Comparison of ENCODE assay signal across 1 cellular context in the genomic region with DNA sequence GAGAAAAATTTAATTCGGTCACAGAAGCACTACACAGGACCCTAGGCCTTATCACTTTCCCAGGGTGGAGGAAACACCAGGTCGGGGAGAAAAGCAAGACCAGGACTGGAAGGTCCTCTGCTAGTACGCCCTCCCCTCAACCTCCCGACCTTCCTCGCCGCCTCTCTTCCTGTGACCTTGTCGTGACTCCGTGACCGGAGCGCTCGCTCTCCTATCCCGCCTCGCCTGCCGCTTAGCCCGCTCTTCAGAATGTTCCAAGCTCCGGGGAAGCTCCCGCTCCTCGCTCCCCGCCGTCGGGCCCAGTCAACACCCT.
A peak's percentile ranks its signal among the peaks of the same experiment; 100 is the strongest.
TF ChIP-seq lines count a peak whose summit lies in the region.

No MANE protein-coding gene starts in this region.

TF ChIP-seq in K562, 482 proteins besides CTCF, POLR2A, EP300 and RAD21 (continued from another document and continues in another):
- TF ChIP-seq, protein P1, sequence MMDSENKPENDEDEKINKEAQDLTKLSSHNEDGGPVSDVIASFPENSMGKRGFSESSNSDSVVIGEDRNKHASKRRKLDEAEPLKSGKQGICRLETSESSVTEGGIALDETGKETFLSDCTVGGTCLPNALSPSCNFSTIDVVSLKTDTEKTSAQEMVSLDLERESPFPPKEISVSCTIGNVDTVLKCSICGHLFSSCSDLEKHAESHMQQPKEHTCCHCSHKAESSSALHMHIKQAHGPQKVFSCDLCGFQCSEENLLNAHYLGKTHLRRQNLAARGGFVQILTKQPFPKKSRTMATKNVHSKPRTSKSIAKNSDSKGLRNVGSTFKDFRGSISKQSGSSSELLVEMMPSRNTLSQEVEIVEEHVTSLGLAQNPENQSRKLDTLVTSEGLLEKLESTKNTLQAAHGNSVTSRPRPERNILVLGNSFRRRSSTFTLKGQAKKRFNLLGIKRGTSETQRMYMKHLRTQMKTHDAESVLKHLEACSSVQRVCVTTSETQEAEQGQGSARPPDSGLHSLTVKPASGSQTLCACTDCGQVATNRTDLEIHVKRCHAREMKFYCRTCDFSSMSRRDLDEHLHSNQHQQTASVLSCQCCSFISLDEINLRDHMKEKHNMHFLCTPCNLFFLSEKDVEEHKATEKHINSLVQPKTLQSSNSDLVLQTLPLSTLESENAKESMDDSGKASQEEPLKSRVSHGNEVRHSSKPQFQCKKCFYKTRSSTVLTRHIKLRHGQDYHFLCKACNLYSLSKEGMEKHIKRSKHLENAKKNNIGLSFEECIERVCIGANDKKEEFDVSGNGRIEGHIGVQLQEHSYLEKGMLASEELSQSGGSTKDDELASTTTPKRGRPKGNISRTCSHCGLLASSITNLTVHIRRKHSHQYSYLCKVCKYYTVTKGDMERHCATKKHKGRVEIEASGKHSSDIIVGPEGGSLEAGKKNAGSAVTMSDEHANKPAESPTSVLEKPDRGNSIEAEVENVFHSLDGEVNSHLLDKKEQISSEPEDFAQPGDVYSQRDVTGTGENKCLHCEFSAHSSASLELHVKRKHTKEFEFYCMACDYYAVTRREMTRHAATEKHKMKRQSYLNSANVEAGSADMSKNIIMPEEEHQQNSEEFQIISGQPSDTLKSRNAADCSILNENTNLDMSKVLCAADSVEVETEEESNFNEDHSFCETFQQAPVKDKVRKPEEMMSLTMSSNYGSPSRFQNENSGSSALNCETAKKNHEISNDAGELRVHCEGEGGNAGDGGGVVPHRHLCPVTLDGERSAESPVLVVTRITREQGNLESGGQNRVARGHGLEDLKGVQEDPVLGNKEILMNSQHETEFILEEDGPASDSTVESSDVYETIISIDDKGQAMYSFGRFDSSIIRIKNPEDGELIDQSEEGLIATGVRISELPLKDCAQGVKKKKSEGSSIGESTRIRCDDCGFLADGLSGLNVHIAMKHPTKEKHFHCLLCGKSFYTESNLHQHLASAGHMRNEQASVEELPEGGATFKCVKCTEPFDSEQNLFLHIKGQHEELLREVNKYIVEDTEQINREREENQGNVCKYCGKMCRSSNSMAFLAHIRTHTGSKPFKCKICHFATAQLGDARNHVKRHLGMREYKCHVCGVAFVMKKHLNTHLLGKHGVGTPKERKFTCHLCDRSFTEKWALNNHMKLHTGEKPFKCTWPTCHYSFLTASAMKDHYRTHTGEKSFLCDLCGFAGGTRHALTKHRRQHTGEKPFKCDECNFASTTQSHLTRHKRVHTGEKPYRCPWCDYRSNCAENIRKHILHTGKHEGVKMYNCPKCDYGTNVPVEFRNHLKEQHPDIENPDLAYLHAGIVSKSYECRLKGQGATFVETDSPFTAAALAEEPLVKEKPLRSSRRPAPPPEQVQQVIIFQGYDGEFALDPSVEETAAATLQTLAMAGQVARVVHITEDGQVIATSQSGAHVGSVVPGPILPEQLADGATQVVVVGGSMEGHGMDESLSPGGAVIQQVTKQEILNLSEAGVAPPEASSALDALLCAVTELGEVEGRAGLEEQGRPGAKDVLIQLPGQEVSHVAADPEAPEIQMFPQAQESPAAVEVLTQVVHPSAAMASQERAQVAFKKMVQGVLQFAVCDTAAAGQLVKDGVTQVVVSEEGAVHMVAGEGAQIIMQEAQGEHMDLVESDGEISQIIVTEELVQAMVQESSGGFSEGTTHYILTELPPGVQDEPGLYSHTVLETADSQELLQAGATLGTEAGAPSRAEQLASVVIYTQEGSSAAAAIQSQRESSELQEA (IDR thresholded peaks at IDR 0.05; ENCODE audit: low read depth) = no peak; the same call in 1 of the 2 replicates
- TF ChIP-seq, protein P2, sequence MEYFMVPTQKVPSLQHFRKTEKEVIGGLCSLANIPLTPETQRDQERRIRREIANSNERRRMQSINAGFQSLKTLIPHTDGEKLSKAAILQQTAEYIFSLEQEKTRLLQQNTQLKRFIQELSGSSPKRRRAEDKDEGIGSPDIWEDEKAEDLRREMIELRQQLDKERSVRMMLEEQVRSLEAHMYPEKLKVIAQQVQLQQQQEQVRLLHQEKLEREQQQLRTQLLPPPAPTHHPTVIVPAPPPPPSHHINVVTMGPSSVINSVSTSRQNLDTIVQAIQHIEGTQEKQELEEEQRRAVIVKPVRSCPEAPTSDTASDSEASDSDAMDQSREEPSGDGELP (CRISPR knock-in tag; IDR thresholded peaks at IDR 0.05; ENCODE audit: borderline replicate concordance) = no peak
- TF ChIP-seq E2F3 (CRISPR knock-in tag; IDR thresholded peaks at IDR 0.05) (no peak), ZFX (CRISPR knock-in tag; IDR thresholded peaks at IDR 0.05) (no peak), ZNF282 (CRISPR knock-in tag; IDR thresholded peaks at IDR 0.05) (no peak), ZNF23 (CRISPR knock-in tag; IDR thresholded peaks at IDR 0.05) (no peak), NR2F6 (CRISPR knock-in tag; IDR thresholded peaks at IDR 0.05) (peak; percentile 75; the same call in 1 of the 2 replicates), MEF2A (IDR thresholded peaks at IDR 0.05; ENCODE audit: control insufficient read depth, low read depth, low read length) (no peak), ZNF121 (CRISPR knock-in tag; conservative IDR thresholded peaks at IDR 0.05) (no peak), ZNF589 (CRISPR knock-in tag; IDR thresholded peaks at IDR 0.05; ENCODE audit: low read depth) (peak; percentile 14; the same call in 1 of the 2 replicates), SAFB (IDR thresholded peaks at IDR 0.05; ENCODE audit: borderline replicate concordance, low read depth, low read length) (no peak), SMARCB1 (IDR thresholded peaks at IDR 0.05; ENCODE audit: insufficient read length, low read depth) (no peak), RBM39 (optimal IDR thresholded peaks at IDR 0.05; ENCODE audit: low read depth, low read length) (no peak), ZBTB7A (IDR thresholded peaks at IDR 0.05; ENCODE audit: borderline replicate concordance, control insufficient read depth, low read depth, low read length) (peak; percentile 24; the same call in 1 of the 2 replicates), MBD2 (IDR thresholded peaks at IDR 0.05; ENCODE audit: borderline replicate concordance, low read depth) (no peak), ZNF696 (CRISPR knock-in tag; conservative IDR thresholded peaks at IDR 0.05) (no peak), NR4A1 (CRISPR knock-in tag; IDR thresholded peaks at IDR 0.05) (no peak), NR4A1 (tag; IDR thresholded peaks at IDR 0.05) (no peak), DDX20 (tag; IDR thresholded peaks at IDR 0.05; ENCODE audit: low read depth) (no peak), ARID1B (IDR thresholded peaks at IDR 0.05) (no peak), GATAD2B (IDR thresholded peaks at IDR 0.05; ENCODE audit: borderline replicate concordance) (no peak), TOE1 (IDR thresholded peaks at IDR 0.05; ENCODE audit: borderline replicate concordance) (peak; percentile 79; the same call in 1 of the 2 replicates), TOE1 (CRISPR knock-in tag; IDR thresholded peaks at IDR 0.05; ENCODE audit: borderline replicate concordance, low read depth) (no peak), SETDB1 (IDR thresholded peaks at IDR 0.05; ENCODE audit: low read length) (no peak), SP2 (IDR thresholded peaks at IDR 0.05; ENCODE audit: extremely low read depth, low read depth, low read length, poor library complexity, severe bottlenecking) (no peak), NR3C1 (CRISPR knock-in tag; IDR thresholded peaks at IDR 0.05) (no peak), GABPA (tag; conservative IDR thresholded peaks at IDR 0.05; ENCODE audit: low read depth) (peak; percentile 56), DPF2 (IDR thresholded peaks at IDR 0.05) (peak; percentile 51; the same call in 1 of the 2 replicates), FOXP1 (CRISPR knock-in tag; IDR thresholded peaks at IDR 0.05) (0 out of 2 replicates have a peak, but pooled peaks have one; percentile 20), SUPT5H (IDR thresholded peaks at IDR 0.05) (no peak), KHSRP (IDR thresholded peaks at IDR 0.05) (no peak), ZNF436 (CRISPR knock-in tag; IDR thresholded peaks at IDR 0.05) (no peak), NR2C1 (IDR thresholded peaks at IDR 0.05) (peak; percentile 63; the same call in 1 of the 2 replicates), NR2C1 (tag; IDR thresholded peaks at IDR 0.05) (peak; percentile 62)
- TF ChIP-seq, protein P3, sequence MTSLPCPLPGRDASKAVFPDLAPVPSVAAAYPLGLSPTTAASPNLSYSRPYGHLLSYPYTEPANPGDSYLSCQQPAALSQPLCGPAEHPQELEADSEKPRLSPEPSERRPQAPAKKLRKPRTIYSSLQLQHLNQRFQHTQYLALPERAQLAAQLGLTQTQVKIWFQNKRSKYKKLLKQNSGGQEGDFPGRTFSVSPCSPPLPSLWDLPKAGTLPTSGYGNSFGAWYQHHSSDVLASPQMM (CRISPR knock-in tag; IDR thresholded peaks at IDR 0.05) = no peak
- TF ChIP-seq, protein P4, sequence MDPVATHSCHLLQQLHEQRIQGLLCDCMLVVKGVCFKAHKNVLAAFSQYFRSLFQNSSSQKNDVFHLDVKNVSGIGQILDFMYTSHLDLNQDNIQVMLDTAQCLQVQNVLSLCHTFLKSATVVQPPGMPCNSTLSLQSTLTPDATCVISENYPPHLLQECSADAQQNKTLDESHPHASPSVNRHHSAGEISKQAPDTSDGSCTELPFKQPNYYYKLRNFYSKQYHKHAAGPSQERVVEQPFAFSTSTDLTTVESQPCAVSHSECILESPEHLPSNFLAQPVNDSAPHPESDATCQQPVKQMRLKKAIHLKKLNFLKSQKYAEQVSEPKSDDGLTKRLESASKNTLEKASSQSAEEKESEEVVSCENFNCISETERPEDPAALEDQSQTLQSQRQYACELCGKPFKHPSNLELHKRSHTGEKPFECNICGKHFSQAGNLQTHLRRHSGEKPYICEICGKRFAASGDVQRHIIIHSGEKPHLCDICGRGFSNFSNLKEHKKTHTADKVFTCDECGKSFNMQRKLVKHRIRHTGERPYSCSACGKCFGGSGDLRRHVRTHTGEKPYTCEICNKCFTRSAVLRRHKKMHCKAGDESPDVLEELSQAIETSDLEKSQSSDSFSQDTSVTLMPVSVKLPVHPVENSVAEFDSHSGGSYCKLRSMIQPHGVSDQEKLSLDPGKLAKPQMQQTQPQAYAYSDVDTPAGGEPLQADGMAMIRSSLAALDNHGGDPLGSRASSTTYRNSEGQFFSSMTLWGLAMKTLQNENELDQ (CRISPR knock-in tag; IDR thresholded peaks at IDR 0.05; ENCODE audit: borderline replicate concordance) = no peak
- TF ChIP-seq, protein P5, sequence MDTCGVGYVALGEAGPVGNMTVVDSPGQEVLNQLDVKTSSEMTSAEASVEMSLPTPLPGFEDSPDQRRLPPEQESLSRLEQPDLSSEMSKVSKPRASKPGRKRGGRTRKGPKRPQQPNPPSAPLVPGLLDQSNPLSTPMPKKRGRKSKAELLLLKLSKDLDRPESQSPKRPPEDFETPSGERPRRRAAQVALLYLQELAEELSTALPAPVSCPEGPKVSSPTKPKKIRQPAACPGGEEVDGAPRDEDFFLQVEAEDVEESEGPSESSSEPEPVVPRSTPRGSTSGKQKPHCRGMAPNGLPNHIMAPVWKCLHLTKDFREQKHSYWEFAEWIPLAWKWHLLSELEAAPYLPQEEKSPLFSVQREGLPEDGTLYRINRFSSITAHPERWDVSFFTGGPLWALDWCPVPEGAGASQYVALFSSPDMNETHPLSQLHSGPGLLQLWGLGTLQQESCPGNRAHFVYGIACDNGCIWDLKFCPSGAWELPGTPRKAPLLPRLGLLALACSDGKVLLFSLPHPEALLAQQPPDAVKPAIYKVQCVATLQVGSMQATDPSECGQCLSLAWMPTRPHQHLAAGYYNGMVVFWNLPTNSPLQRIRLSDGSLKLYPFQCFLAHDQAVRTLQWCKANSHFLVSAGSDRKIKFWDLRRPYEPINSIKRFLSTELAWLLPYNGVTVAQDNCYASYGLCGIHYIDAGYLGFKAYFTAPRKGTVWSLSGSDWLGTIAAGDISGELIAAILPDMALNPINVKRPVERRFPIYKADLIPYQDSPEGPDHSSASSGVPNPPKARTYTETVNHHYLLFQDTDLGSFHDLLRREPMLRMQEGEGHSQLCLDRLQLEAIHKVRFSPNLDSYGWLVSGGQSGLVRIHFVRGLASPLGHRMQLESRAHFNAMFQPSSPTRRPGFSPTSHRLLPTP (IDR thresholded peaks at IDR 0.05; ENCODE audit: borderline replicate concordance, extremely low read depth, insufficient read length) = no peak
- TF ChIP-seq, protein P6, sequence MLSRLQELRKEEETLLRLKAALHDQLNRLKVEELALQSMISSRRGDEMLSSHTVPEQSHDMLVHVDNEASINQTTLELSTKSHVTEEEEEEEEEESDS (CRISPR knock-in tag; IDR thresholded peaks at IDR 0.05) = no peak
- TF ChIP-seq, protein P7, sequence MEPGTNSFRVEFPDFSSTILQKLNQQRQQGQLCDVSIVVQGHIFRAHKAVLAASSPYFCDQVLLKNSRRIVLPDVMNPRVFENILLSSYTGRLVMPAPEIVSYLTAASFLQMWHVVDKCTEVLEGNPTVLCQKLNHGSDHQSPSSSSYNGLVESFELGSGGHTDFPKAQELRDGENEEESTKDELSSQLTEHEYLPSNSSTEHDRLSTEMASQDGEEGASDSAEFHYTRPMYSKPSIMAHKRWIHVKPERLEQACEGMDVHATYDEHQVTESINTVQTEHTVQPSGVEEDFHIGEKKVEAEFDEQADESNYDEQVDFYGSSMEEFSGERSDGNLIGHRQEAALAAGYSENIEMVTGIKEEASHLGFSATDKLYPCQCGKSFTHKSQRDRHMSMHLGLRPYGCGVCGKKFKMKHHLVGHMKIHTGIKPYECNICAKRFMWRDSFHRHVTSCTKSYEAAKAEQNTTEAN (CRISPR knock-in tag; IDR thresholded peaks at IDR 0.05) = 0 out of 2 replicates have a peak, but pooled peaks have one; percentile 1
- TF ChIP-seq, protein P8, sequence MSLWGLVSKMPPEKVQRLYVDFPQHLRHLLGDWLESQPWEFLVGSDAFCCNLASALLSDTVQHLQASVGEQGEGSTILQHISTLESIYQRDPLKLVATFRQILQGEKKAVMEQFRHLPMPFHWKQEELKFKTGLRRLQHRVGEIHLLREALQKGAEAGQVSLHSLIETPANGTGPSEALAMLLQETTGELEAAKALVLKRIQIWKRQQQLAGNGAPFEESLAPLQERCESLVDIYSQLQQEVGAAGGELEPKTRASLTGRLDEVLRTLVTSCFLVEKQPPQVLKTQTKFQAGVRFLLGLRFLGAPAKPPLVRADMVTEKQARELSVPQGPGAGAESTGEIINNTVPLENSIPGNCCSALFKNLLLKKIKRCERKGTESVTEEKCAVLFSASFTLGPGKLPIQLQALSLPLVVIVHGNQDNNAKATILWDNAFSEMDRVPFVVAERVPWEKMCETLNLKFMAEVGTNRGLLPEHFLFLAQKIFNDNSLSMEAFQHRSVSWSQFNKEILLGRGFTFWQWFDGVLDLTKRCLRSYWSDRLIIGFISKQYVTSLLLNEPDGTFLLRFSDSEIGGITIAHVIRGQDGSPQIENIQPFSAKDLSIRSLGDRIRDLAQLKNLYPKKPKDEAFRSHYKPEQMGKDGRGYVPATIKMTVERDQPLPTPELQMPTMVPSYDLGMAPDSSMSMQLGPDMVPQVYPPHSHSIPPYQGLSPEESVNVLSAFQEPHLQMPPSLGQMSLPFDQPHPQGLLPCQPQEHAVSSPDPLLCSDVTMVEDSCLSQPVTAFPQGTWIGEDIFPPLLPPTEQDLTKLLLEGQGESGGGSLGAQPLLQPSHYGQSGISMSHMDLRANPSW (CRISPR knock-in tag; IDR thresholded peaks at IDR 0.05) = peak; percentile 79; the same call in 1 of the 2 replicates
